8 cellular contexts compared by ENCODE assay signal in genomic region chr12:4506870-4507269, GRCh38. TPM values are rescaled to one million over a fixed set of nuclear protein-coding genes. Genes with fewer than 3 reads are reported as not detected.
DNase-seq lines count a peak whose midpoint lies in the region; ATAC-seq and TF ChIP-seq lines count a peak whose summit lies in the region.

No MANE protein-coding gene starts in this region.

- TF ChIP-seq CTCF in fibroblast of lung (conservative IDR thresholded peaks at IDR 0.05 in 1 of 2, IDR thresholded peaks at IDR 0.05 in 1 of 2; ENCODE audit: low read depth in 1 of 2, low read length in 2 of 2) (no peak), esophagus muscularis mucosa (IDR thresholded peaks at IDR 0.05) (no peak), spleen (IDR thresholded peaks at IDR 0.05 in 8 of 11, conservative IDR thresholded peaks at IDR 0.05 in 3 of 11) (no peak)

- H4K20me1 ChIP-seq in fibroblast of lung (ENCODE audit: control insufficient read depth, extremely low read depth, insufficient read depth, low read length), result no peaks in the 10 kb centered on the region

- no peaks in the 10 kb centered on the region for H3K36me3 ChIP-seq in fibroblast of lung (ENCODE audit: control insufficient read depth, insufficient read depth, low read length)
- H3K36me3 ChIP-seq in esophagus muscularis mucosa, result peaks cover 5 to 51% (median 25%) of the 10 kb centered on the region in 4 donors
- peaks cover 0 to 63% (median 26%) of the 10 kb centered on the region in 6 donors for H3K36me3 ChIP-seq in spleen
- no peaks in the 10 kb centered on the region for H3K36me3 ChIP-seq in mesendoderm (ENCODE audit: control insufficient read depth, insufficient read depth, low read length)

- H3K4me1 ChIP-seq in fibroblast of lung (ENCODE audit: control insufficient read depth, extremely low read depth, insufficient read depth, low read length), result no peaks in the 10 kb centered on the region
- H3K4me1 ChIP-seq in esophagus muscularis mucosa, result no peaks in the 10 kb centered on the region
- H3K4me1 ChIP-seq in spleen, result peaks cover 0 to 22% (median 6%) of the 10 kb centered on the region in 6 donors
- no peaks in the 10 kb centered on the region for H3K4me1 ChIP-seq in mesendoderm (ENCODE audit: control insufficient read depth, low read depth, low read length)

- no peak overlapping the region for H3K23ac ChIP-seq in mesendoderm (ENCODE audit: low read length)

- no peak overlapping the region for H2AK5ac ChIP-seq in mesendoderm (ENCODE audit: low read length)

- H3K9ac ChIP-seq in fibroblast of lung (ENCODE audit: insufficient read depth, low read length) (no peak overlapping the region), mesendoderm (ENCODE audit: low read length) (no peak overlapping the region)

- H3K27ac ChIP-seq in fibroblast of lung (ENCODE audit: insufficient read depth, low read length) (no peak overlapping the region), esophagus muscularis mucosa (replicated peaks in 1 of 4) (no peak overlapping the region), spleen (peak overlapping the region in 4 of 8 donors; percentile 2 to 33 (median 25)), mesendoderm (ENCODE audit: low read depth, low read length) (no peak overlapping the region)

- TF ChIP-seq POLR2A in esophagus muscularis mucosa (IDR thresholded peaks at IDR 0.05; ENCODE audit: low read depth) (no peak), spleen (IDR thresholded peaks at IDR 0.05) (no peak)

- ATAC-seq in GM21390 (IDR thresholded peaks at IDR 0.05; ENCODE audit: unreplicated experiment), result peak; percentile 98

- H2BK5ac ChIP-seq in mesendoderm (ENCODE audit: low read length), result no peak overlapping the region

- H3K9me3 ChIP-seq in fibroblast of lung (ENCODE audit: control insufficient read depth, insufficient read depth, low read depth, low read length) (no peaks in the 10 kb centered on the region), esophagus muscularis mucosa (no peaks in the 10 kb centered on the region), spleen (no peaks in the 10 kb centered on the region)

- no peak overlapping the region for H3K4ac ChIP-seq in mesendoderm (ENCODE audit: low read depth, low read length)

- DNase-seq in GM03348 (ENCODE audit: low spot score) (peak; percentile 4), Kasumi-1 (lab: John Stamatoyannopoulos, UW) (peak; percentile 12 to 17), fibroblast of lung (ENCODE audit: low read depth in 2 of 2) (peak; percentile 50 to 81), esophagus muscularis mucosa (ENCODE audit: extremely low spot score) (no peak), spleen (no peak), mesendoderm (no peak)
- no peak for DNase-seq in stimulated activated CD4-positive, alpha-beta T cell treated with anti-CD3 and anti-CD28 coated beads, Interleukin-15, amount 100 ng/mL, for 24 hours

- no peaks in the 10 kb centered on the region for H3K79me1 ChIP-seq in mesendoderm (ENCODE audit: low read length)

- no peak overlapping the region for H4K5ac ChIP-seq in mesendoderm (ENCODE audit: low read length)

- H2AFZ ChIP-seq in fibroblast of lung (ENCODE audit: low read length), result no peak overlapping the region

- whole genome bisulfite sequencing in esophagus muscularis mucosa, result 86% methylated on average over 5 of the region's 5 CpGs
- WGBS in spleen, 5 donors, result 39 to 58% (median 45%) methylated on average over 5 of the region's 5 CpGs
- WGBS in mesendoderm (ENCODE audit: extremely low coverage, insufficient coverage, low lambda C conversion rate), result 100% methylated on average over 2 of the region's 5 CpGs

- H3K79me2 ChIP-seq in fibroblast of lung (ENCODE audit: control insufficient read depth, insufficient read depth, low read length), result no peaks in the 10 kb centered on the region
- no peaks in the 10 kb centered on the region for H3K79me2 ChIP-seq in mesendoderm (ENCODE audit: control insufficient read depth, insufficient read depth, low read length)

- no peak overlapping the region for H3K56ac ChIP-seq in mesendoderm (ENCODE audit: low read length)

- H3K27me3 ChIP-seq in fibroblast of lung (ENCODE audit: control insufficient read depth, insufficient read depth, low read length) (no peaks in the 10 kb centered on the region), esophagus muscularis mucosa (no peaks in the 10 kb centered on the region), spleen (replicated peaks in 1 of 7) (no peaks in the 10 kb centered on the region), mesendoderm (ENCODE audit: insufficient read depth, low read length, poor library complexity) (no peaks in the 10 kb centered on the region)

- H3K4me2 ChIP-seq in fibroblast of lung (ENCODE audit: extremely low read depth, insufficient read depth, low read length) (no peak overlapping the region), mesendoderm (ENCODE audit: low read length) (no peak overlapping the region)

- no peak overlapping the region for H2BK120ac ChIP-seq in mesendoderm (ENCODE audit: low read depth, low read length)

- H3K4me3 ChIP-seq in fibroblast of lung (replicated peaks in 1 of 4; ENCODE audit: control extremely low read depth in 1 of 4, insufficient read depth in 1 of 4, low read depth in 3 of 4, low read length in 4 of 4), result no peak overlapping the region
- H3K4me3 ChIP-seq in esophagus muscularis mucosa, result no peak overlapping the region
- H3K4me3 ChIP-seq in spleen, result no peak overlapping the region
- H3K4me3 ChIP-seq in mesendoderm (ENCODE audit: low read length), result no peak overlapping the region

- no peak overlapping the region for H4K8ac ChIP-seq in mesendoderm (ENCODE audit: low read depth, low read length)

- no peak for TF ChIP-seq EP300 in esophagus muscularis mucosa (IDR thresholded peaks at IDR 0.05)

- intact Hi-C loops in esophagus muscularis mucosa (cut with DNase I), result no loop called here
- intact Hi-C loops in spleen (cut with DNase I; ENCODE audit: low total_unique reads), result no loop called here

- H2BK15ac ChIP-seq in mesendoderm (replicated peaks; ENCODE audit: low read depth), result no peak overlapping the region

- no peak overlapping the region for H3K18ac ChIP-seq in mesendoderm (ENCODE audit: low read length)

RNA-seq across cellular contexts. Expression of gene RAD51AP1, which starts 31.8 kb away (rescaled TPM):
- total RNA-seq in fibroblast of lung, result 1.0 and 4.1 TPM in 2 replicates
- 11.0 and 28.9 TPM in 2 replicates for polyA plus RNA-seq in fibroblast of lung
- 5.0 and 14.8 TPM in 2 replicates for polyA plus RNA-seq in fibroblast of lung (2012)
- 0.59 TPM in 1 of 2 replicates, not detected in the other for polyA minus RNA-seq in fibroblast of lung (ENCODE audit: low replicate concordance)
- total RNA-seq in esophagus muscularis mucosa, result 1 to 10 TPM in 1 of 4 donors, under 1 TPM in 3; 0.58 to 1.4 (median 0.75) TPM
- 10 to 100 TPM in 1 of 7 donors, 1 to 10 TPM in 6; 3.7 to 10.9 (median 5.3) TPM for total RNA-seq in spleen
- polyA plus RNA-seq in spleen, result 1 to 10 TPM; 3.6 to 6.7 (median 4.8) TPM
- 59.9 TPM for polyA plus RNA-seq in mesendoderm (2013, experiment 1 of 2)
- polyA plus RNA-seq in mesendoderm (2013, experiment 2 of 2), result 58.4 TPM

RNA-seq across cellular contexts. Expression of gene DYRK4, which starts 55.1 kb away (rescaled TPM):
- 57.0 and 63.1 TPM in 2 replicates for total RNA-seq in fibroblast of lung
- 42.2 and 55.2 TPM in 2 replicates for polyA plus RNA-seq in fibroblast of lung
- polyA plus RNA-seq in fibroblast of lung (2012), result 48.8 and 59.1 TPM in 2 replicates
- polyA minus RNA-seq in fibroblast of lung (ENCODE audit: low replicate concordance), result 13.7 and 18.6 TPM in 2 replicates
- 10 to 100 TPM; 35.2 to 47.8 (median 41.3) TPM for total RNA-seq in esophagus muscularis mucosa
- 10 to 100 TPM; 32.4 to 46.1 (median 42.0) TPM for total RNA-seq in spleen
- polyA plus RNA-seq in spleen, result 10 to 100 TPM; 54.7 to 69.6 (median 55.6) TPM
- polyA plus RNA-seq in mesendoderm (2013, experiment 1 of 2), result 7.0 TPM
- polyA plus RNA-seq in mesendoderm (2013, experiment 2 of 2), result 8.0 TPM

Comparison
In these comparisons a context has a peak if more than half of its experiments do, and no peak if none do; other contexts are left out.
1. DNase-seq: peak in GM03348 (single experiment), Kasumi-1 (2 of 2) and fibroblast of lung (2 of 2); none in esophagus muscularis mucosa (single experiment), spleen (single experiment), stimulated activated CD4-positive, alpha-beta T cell treated with anti-CD3 and anti-CD28 coated beads, Interleukin-15, amount 100 ng/mL, for 24 hours (single experiment) and mesendoderm (single experiment).